ENCODE assay signal across 1 cellular context in the genomic region with DNA sequence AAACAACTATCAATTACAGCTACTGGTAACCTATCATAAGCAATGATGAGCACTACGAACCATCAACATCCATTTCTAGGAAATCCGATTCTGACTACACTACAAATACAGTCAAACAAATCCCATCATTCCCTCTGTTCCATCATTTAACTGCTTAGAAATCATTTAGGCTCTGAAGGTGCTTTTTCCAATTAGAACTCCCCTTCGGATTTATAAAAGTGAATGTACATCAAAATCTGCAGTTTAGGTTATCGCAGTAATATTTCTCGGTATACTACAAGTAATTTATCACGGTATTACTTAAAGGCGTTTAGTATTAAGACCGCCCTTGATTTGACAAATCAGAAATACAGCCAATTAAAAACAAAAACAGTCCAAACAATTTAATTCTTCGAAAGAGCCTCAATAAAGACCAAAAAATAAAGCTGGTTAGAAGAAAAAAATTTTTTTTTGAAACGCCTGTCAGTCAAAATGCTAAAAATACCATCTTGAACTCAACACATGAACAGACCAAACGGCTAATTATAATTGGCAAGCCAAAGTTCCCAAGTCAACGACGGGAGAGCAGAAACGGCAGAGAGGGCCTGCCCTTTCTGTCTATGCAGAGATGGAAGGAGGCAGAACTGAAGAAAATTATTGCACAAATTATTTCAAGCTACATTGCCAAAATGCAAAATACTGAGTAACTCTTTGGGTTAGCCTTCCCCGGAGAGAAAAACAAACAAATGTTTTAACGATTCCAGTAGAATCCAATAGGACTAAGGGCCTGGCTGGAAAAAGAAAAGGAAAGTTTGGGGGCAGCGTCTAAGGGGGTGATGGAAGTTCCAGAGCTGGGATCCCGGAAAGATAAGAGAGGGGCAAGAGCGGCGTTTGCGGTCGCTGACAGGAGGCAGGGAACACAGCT.
TF ChIP-seq lines count a peak whose summit lies in the region.

No MANE protein-coding gene starts in this region.

TF ChIP-seq in K562, 482 proteins besides CTCF, POLR2A, EP300 and RAD21 (continued from another document and continues in another):
- TF ChIP-seq, protein P1, sequence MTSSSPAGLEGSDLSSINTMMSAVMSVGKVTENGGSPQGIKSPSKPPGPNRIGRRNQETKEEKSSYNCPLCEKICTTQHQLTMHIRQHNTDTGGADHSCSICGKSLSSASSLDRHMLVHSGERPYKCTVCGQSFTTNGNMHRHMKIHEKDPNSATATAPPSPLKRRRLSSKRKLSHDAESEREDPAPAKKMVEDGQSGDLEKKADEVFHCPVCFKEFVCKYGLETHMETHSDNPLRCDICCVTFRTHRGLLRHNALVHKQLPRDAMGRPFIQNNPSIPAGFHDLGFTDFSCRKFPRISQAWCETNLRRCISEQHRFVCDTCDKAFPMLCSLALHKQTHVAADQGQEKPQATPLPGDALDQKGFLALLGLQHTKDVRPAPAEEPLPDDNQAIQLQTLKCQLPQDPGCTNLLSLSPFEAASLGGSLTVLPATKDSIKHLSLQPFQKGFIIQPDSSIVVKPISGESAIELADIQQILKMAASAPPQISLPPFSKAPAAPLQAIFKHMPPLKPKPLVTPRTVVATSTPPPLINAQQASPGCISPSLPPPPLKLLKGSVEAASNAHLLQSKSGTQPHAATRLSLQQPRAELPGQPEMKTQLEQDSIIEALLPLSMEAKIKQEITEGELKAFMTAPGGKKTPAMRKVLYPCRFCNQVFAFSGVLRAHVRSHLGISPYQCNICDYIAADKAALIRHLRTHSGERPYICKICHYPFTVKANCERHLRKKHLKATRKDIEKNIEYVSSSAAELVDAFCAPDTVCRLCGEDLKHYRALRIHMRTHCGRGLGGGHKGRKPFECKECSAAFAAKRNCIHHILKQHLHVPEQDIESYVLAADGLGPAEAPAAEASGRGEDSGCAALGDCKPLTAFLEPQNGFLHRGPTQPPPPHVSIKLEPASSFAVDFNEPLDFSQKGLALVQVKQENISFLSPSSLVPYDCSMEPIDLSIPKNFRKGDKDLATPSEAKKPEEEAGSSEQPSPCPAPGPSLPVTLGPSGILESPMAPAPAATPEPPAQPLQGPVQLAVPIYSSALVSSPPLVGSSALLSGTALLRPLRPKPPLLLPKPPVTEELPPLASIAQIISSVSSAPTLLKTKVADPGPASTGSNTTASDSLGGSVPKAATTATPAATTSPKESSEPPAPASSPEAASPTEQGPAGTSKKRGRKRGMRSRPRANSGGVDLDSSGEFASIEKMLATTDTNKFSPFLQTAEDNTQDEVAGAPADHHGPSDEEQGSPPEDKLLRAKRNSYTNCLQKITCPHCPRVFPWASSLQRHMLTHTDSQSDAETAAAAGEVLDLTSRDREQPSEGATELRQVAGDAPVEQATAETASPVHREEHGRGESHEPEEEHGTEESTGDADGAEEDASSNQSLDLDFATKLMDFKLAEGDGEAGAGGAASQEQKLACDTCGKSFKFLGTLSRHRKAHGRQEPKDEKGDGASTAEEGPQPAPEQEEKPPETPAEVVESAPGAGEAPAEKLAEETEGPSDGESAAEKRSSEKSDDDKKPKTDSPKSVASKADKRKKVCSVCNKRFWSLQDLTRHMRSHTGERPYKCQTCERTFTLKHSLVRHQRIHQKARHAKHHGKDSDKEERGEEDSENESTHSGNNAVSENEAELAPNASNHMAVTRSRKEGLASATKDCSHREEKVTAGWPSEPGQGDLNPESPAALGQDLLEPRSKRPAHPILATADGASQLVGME (CRISPR knock-in tag; IDR thresholded peaks at IDR 0.05) = 0 out of 2 replicates have a peak, but pooled peaks have one; percentile 38
- TF ChIP-seq, protein P2, sequence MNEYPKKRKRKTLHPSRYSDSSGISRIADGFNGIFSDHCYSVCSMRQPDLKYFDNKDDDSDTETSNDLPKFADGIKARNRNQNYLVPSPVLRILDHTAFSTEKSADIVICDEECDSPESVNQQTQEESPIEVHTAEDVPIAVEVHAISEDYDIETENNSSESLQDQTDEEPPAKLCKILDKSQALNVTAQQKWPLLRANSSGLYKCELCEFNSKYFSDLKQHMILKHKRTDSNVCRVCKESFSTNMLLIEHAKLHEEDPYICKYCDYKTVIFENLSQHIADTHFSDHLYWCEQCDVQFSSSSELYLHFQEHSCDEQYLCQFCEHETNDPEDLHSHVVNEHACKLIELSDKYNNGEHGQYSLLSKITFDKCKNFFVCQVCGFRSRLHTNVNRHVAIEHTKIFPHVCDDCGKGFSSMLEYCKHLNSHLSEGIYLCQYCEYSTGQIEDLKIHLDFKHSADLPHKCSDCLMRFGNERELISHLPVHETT (CRISPR knock-in tag; conservative IDR thresholded peaks at IDR 0.05 in 1 of 2, IDR thresholded peaks at IDR 0.05 in 1 of 2) = no peak
- TF ChIP-seq ZBED1 (IDR thresholded peaks at IDR 0.05) (no peak), RBFOX2 (IDR thresholded peaks at IDR 0.05; ENCODE audit: low read depth, low read length) (no peak), NFRKB (IDR thresholded peaks at IDR 0.05; ENCODE audit: low read depth) (no peak), PCBP1 (IDR thresholded peaks at IDR 0.05; ENCODE audit: low read depth, low read length, poor library complexity, severe bottlenecking) (no peak), MTA3 (IDR thresholded peaks at IDR 0.05; ENCODE audit: borderline replicate concordance) (no peak), XRCC5 (IDR thresholded peaks at IDR 0.05; ENCODE audit: low read depth, low read length) (no peak), NFXL1 (CRISPR knock-in tag; IDR thresholded peaks at IDR 0.05) (no peak), RBM39 (optimal IDR thresholded peaks at IDR 0.05; ENCODE audit: low read depth, low read length) (no peak), SMAD3 (CRISPR knock-in tag; conservative IDR thresholded peaks at IDR 0.05) (no peak), NFATC3 (IDR thresholded peaks at IDR 0.05) (no peak), CREBBP (IDR thresholded peaks at IDR 0.05; ENCODE audit: low read depth, low read length) (no peak), NEUROD1 (IDR thresholded peaks at IDR 0.05; ENCODE audit: borderline replicate concordance, low read depth, low read length, partially characterized antibody) (no peak), NCOA6 (IDR thresholded peaks at IDR 0.05) (no peak), TBP (optimal IDR thresholded peaks at IDR 0.05; ENCODE audit: low read depth, low read length) (no peak), TOE1 (IDR thresholded peaks at IDR 0.05; ENCODE audit: borderline replicate concordance) (no peak), TOE1 (CRISPR knock-in tag; IDR thresholded peaks at IDR 0.05; ENCODE audit: borderline replicate concordance, low read depth) (no peak), CCAR2 (IDR thresholded peaks at IDR 0.05; ENCODE audit: low read depth, low read length) (no peak), PTRF (tag; IDR thresholded peaks at IDR 0.05) (no peak), TAF9B (IDR thresholded peaks at IDR 0.05; ENCODE audit: partially characterized antibody) (no peak), ZNF174 (CRISPR knock-in tag; IDR thresholded peaks at IDR 0.05) (no peak), BDP1 (IDR thresholded peaks at IDR 0.05; ENCODE audit: insufficient read depth, insufficient read length) (no peak), PRPF4 (IDR thresholded peaks at IDR 0.05; ENCODE audit: insufficient read depth, low read depth, low read length, poor library complexity, severe bottlenecking) (no peak), ELF4 (CRISPR knock-in tag; IDR thresholded peaks at IDR 0.05) (no peak), SREBF1 (IDR thresholded peaks at IDR 0.05; ENCODE audit: borderline replicate concordance, low read depth, low read length) (no peak), KDM1A (IDR thresholded peaks at IDR 0.05) (peak in 1 of 2 experiments; percentile 29; a peak in 2 of 4 replicates), ZNF561 (CRISPR knock-in tag; conservative IDR thresholded peaks at IDR 0.05) (no peak), MAFK (IDR thresholded peaks at IDR 0.05; ENCODE audit: low read length) (no peak), ATF1 (CRISPR knock-in tag; IDR thresholded peaks at IDR 0.05) (no peak), ATF1 (tag; IDR thresholded peaks at IDR 0.05) (no peak)
- TF ChIP-seq, protein P3, sequence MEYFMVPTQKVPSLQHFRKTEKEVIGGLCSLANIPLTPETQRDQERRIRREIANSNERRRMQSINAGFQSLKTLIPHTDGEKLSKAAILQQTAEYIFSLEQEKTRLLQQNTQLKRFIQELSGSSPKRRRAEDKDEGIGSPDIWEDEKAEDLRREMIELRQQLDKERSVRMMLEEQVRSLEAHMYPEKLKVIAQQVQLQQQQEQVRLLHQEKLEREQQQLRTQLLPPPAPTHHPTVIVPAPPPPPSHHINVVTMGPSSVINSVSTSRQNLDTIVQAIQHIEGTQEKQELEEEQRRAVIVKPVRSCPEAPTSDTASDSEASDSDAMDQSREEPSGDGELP (CRISPR knock-in tag; IDR thresholded peaks at IDR 0.05; ENCODE audit: borderline replicate concordance) = no peak
- TF ChIP-seq, protein P4, sequence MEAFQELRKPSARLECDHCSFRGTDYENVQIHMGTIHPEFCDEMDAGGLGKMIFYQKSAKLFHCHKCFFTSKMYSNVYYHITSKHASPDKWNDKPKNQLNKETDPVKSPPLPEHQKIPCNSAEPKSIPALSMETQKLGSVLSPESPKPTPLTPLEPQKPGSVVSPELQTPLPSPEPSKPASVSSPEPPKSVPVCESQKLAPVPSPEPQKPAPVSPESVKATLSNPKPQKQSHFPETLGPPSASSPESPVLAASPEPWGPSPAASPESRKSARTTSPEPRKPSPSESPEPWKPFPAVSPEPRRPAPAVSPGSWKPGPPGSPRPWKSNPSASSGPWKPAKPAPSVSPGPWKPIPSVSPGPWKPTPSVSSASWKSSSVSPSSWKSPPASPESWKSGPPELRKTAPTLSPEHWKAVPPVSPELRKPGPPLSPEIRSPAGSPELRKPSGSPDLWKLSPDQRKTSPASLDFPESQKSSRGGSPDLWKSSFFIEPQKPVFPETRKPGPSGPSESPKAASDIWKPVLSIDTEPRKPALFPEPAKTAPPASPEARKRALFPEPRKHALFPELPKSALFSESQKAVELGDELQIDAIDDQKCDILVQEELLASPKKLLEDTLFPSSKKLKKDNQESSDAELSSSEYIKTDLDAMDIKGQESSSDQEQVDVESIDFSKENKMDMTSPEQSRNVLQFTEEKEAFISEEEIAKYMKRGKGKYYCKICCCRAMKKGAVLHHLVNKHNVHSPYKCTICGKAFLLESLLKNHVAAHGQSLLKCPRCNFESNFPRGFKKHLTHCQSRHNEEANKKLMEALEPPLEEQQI (IDR thresholded peaks at IDR 0.05) = no peak
- TF ChIP-seq, protein P5, sequence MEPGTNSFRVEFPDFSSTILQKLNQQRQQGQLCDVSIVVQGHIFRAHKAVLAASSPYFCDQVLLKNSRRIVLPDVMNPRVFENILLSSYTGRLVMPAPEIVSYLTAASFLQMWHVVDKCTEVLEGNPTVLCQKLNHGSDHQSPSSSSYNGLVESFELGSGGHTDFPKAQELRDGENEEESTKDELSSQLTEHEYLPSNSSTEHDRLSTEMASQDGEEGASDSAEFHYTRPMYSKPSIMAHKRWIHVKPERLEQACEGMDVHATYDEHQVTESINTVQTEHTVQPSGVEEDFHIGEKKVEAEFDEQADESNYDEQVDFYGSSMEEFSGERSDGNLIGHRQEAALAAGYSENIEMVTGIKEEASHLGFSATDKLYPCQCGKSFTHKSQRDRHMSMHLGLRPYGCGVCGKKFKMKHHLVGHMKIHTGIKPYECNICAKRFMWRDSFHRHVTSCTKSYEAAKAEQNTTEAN (CRISPR knock-in tag; IDR thresholded peaks at IDR 0.05) = no peak
- TF ChIP-seq, protein P6, sequence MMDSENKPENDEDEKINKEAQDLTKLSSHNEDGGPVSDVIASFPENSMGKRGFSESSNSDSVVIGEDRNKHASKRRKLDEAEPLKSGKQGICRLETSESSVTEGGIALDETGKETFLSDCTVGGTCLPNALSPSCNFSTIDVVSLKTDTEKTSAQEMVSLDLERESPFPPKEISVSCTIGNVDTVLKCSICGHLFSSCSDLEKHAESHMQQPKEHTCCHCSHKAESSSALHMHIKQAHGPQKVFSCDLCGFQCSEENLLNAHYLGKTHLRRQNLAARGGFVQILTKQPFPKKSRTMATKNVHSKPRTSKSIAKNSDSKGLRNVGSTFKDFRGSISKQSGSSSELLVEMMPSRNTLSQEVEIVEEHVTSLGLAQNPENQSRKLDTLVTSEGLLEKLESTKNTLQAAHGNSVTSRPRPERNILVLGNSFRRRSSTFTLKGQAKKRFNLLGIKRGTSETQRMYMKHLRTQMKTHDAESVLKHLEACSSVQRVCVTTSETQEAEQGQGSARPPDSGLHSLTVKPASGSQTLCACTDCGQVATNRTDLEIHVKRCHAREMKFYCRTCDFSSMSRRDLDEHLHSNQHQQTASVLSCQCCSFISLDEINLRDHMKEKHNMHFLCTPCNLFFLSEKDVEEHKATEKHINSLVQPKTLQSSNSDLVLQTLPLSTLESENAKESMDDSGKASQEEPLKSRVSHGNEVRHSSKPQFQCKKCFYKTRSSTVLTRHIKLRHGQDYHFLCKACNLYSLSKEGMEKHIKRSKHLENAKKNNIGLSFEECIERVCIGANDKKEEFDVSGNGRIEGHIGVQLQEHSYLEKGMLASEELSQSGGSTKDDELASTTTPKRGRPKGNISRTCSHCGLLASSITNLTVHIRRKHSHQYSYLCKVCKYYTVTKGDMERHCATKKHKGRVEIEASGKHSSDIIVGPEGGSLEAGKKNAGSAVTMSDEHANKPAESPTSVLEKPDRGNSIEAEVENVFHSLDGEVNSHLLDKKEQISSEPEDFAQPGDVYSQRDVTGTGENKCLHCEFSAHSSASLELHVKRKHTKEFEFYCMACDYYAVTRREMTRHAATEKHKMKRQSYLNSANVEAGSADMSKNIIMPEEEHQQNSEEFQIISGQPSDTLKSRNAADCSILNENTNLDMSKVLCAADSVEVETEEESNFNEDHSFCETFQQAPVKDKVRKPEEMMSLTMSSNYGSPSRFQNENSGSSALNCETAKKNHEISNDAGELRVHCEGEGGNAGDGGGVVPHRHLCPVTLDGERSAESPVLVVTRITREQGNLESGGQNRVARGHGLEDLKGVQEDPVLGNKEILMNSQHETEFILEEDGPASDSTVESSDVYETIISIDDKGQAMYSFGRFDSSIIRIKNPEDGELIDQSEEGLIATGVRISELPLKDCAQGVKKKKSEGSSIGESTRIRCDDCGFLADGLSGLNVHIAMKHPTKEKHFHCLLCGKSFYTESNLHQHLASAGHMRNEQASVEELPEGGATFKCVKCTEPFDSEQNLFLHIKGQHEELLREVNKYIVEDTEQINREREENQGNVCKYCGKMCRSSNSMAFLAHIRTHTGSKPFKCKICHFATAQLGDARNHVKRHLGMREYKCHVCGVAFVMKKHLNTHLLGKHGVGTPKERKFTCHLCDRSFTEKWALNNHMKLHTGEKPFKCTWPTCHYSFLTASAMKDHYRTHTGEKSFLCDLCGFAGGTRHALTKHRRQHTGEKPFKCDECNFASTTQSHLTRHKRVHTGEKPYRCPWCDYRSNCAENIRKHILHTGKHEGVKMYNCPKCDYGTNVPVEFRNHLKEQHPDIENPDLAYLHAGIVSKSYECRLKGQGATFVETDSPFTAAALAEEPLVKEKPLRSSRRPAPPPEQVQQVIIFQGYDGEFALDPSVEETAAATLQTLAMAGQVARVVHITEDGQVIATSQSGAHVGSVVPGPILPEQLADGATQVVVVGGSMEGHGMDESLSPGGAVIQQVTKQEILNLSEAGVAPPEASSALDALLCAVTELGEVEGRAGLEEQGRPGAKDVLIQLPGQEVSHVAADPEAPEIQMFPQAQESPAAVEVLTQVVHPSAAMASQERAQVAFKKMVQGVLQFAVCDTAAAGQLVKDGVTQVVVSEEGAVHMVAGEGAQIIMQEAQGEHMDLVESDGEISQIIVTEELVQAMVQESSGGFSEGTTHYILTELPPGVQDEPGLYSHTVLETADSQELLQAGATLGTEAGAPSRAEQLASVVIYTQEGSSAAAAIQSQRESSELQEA (IDR thresholded peaks at IDR 0.05; ENCODE audit: low read depth) = no peak
